Comparison of ENCODE assay signal across 18 cellular contexts in the genomic region with DNA sequence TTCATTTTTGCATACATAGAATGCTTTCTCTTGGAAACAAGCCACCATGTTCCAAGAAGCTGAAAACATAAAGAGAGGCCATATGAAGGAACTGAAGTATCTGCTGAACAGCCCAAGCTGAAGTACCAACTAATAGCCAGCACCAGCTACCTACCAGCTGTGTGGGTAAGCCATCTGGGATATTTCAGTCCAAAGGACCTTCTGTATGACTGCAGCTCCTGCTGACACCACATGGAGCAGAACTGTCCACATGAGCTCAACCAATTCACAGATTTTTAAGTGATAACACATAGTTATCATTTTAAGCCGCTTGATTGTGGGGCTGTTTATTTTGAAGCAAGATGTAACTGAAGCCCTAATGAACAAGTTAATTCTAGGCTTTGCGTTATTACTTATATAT.
"Had no signal": no experiment of that assay in that cellular context is flagged by ENCODE, and none has a peak within 500 bp of the region (broad histone marks: within the 10 kb centered on the region; RNA-seq: fewer than 3 reads in every experiment).

No MANE protein-coding gene starts in this region.

- ATAC-seq: activated CD4-positive, CD25-positive, alpha-beta regulatory T cell treated with anti-CD3 and anti-CD28 coated beads, Interleukin-2, amount 50 U/mL, for 24 hours; activated T-cell treated with anti-CD3 and anti-CD28 coated beads, Interleukin-2, amount 50 U/mL, for 4 hours; esophagus mucosa; gastrocnemius medialis; heart left ventricle; left lung had no signal

- H3K36me3 ChIP-seq: colonic mucosa, gastrocnemius medialis, heart left ventricle, left lung, thyroid gland had no signal

- H3K9me3 ChIP-seq: colonic mucosa, gastrocnemius medialis, heart left ventricle, left lung, thyroid gland had no signal

- H3K4me3 ChIP-seq: colonic mucosa, gastrocnemius medialis, heart left ventricle, left lung, thyroid gland had no signal

- H3K4me3 Mint-ChIP-seq: activated naive CD4-positive, alpha-beta T cell treated with anti-CD3 and anti-CD28 coated beads for 36 hours; activated T-cell treated with anti-CD3 and anti-CD28 coated beads, Interleukin-2, amount 50 U/mL, for 4 hours; brain had no signal

- DNase-seq: activated CD4-positive, alpha-beta T cell treated with anti-CD3 and anti-CD28 coated beads, Interleukin-2, amount 50 U/mL, for 1 hour; activated CD8-positive, alpha-beta memory T cell treated with anti-CD3 and anti-CD28 coated beads, Interleukin-2, amount 50 U/mL, for 4 hours; activated naive CD4-positive, alpha-beta T cell treated with anti-CD3 and anti-CD28 coated beads for 36 hours; activated T-cell treated with anti-CD3 and anti-CD28 coated beads, Interleukin-2, amount 50 U/mL, for 4 hours; caudate nucleus; colonic mucosa; gastrocnemius medialis; heart left ventricle; left lung; occipital lobe; retina; stimulated activated CD4-positive, alpha-beta T cell treated with anti-CD3 and anti-CD28 coated beads, Interleukin-2, amount 100 ng/mL, for 24 hours; stimulated activated naive CD4-positive, alpha-beta T cell treated with Interleukin-2 at 50 U/mL for 16 hours; T-helper 9 cell; thyroid gland had no signal

- H3K4me1 ChIP-seq: colonic mucosa, gastrocnemius medialis, heart left ventricle, left lung, thyroid gland had no signal

- H3K27me3 ChIP-seq: colonic mucosa, gastrocnemius medialis, heart left ventricle, left lung, thyroid gland had no signal

- H3K27ac Mint-ChIP-seq: activated naive CD4-positive, alpha-beta T cell treated with anti-CD3 and anti-CD28 coated beads for 36 hours; brain had no signal

- H3K9me3 Mint-ChIP-seq: activated naive CD4-positive, alpha-beta T cell treated with anti-CD3 and anti-CD28 coated beads for 36 hours had no signal

- H3K36me3 Mint-ChIP-seq: brain had no signal

- H3K27ac ChIP-seq: colonic mucosa, gastrocnemius medialis, heart left ventricle, left lung, thyroid gland had no signal
